11 cellular contexts compared by ENCODE assay signal in the genomic region with DNA sequence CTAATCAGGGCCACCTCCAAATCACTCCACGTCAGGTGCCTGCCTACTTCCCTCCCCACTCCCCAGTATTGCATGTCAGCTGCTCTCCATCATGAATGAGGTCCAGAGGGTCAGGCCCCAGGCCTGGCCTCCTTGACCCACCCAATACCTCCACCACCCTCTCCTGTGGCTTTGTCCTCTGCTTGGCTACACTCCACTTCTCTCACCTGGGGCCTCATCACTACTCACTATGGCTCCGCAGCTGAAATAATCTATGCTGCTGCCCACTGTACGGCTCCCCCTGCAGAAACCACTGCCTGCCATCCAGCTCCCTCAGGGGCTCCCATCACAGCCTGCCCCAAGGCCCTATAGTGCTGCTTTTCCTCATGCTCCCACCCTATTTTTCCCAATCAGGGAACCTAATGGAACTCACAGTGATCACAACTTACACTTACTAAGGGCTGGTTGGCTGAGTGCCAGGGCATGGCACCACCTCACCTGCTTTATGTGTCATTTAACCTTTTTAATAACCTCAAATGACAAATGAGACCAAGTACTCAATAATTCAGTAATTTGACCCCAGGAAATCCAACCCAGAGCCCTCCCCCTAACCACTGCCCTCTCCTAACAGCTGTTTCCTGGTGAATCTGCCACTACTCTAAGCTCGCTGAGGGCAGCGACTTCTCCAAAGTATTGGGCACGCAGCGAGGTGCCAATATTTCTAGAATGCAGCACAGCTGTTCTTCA. TPM values are rescaled to one million over a fixed set of nuclear protein-coding genes. Genes with fewer than 3 reads are reported as not detected.
DNase-seq lines count a peak whose midpoint lies in the region; ATAC-seq and TF ChIP-seq lines count a peak whose summit lies in the region.
"Had no signal": no experiment of that assay in that cellular context is flagged by ENCODE, and none has a peak within 500 bp of the region (broad histone marks: within the 10 kb centered on the region; RNA-seq: fewer than 3 reads in every experiment).

No MANE protein-coding gene starts in this region.

- H4K20me1 ChIP-seq in OCI-LY1 (ENCODE audit: insufficient read depth, low read length) (no peaks in the 10 kb centered on the region), MM.1S (ENCODE audit: insufficient read depth, low read length) (no peaks in the 10 kb centered on the region)

- H3K9me3 ChIP-seq in OCI-LY1 (ENCODE audit: low read length) (no peaks in the 10 kb centered on the region), MM.1S (replicated peaks; ENCODE audit: insufficient read depth, low read length) (no peaks in the 10 kb centered on the region)
- H3K9me3 ChIP-seq: sigmoid colon had no signal

- peaks cover 9% of the 10 kb centered on the region for H3K27me3 Mint-ChIP-seq in activated CD8-positive, alpha-beta memory T cell treated with anti-CD3 and anti-CD28 coated beads, Interleukin-2, amount 10 ng/mL, durations not matched to agents 7 days and 5 days
- peaks cover 4% of the 10 kb centered on the region for H3K27me3 Mint-ChIP-seq in glutamatergic neuron (ENCODE audit: unreplicated experiment)
- H3K27me3 Mint-ChIP-seq in stimulated activated naive CD8-positive, alpha-beta T cell treated with anti-CD3 and anti-CD28 coated beads, Interleukin-15, amount 100 ng/mL, for 72 hours = peaks cover 15% of the 10 kb centered on the region

- peaks cover 3% of the 10 kb centered on the region for H3K36me3 Mint-ChIP-seq in activated CD8-positive, alpha-beta memory T cell treated with anti-CD3 and anti-CD28 coated beads, Interleukin-2, amount 10 ng/mL, durations not matched to agents 7 days and 5 days
- H3K36me3 Mint-ChIP-seq in glutamatergic neuron (ENCODE audit: unreplicated experiment) = no peaks in the 10 kb centered on the region

- H3K9me2 ChIP-seq in OCI-LY1 (ENCODE audit: low read depth, low read length) (no peaks in the 10 kb centered on the region), MM.1S (replicated peaks; ENCODE audit: insufficient read depth, low read length) (no peaks in the 10 kb centered on the region)

- DNase-seq in activated CD8-positive, alpha-beta memory T cell treated with anti-CD3 and anti-CD28 coated beads, Interleukin-2, amount 50 U/mL, for 48 hours = peak; percentile 51
- DNase-seq in activated CD8-positive, alpha-beta memory T cell treated with anti-CD3 and anti-CD28 coated beads, Interleukin-2, amount 10 ng/mL, durations not matched to agents 7 days and 5 days = no peak
- DNase-seq in glutamatergic neuron (no peak), caudate nucleus (lab: John Stamatoyannopoulos, UW) (no peak), HCEC 1CT (no peak), MM.1S (no peak)
- DNase-seq in stimulated activated naive CD8-positive, alpha-beta T cell treated with anti-CD3 and anti-CD28 coated beads, Interleukin-15, amount 100 ng/mL, for 72 hours = no peak
- DNase-seq: sigmoid colon had no signal

- H3K79me2 ChIP-seq in OCI-LY1 (ENCODE audit: insufficient read depth, low read length) (no peaks in the 10 kb centered on the region), MM.1S (ENCODE audit: low read length) (peaks cover 50% of the 10 kb centered on the region)

- H3K27ac ChIP-seq in OCI-LY1 (ENCODE audit: low read depth, low read length, poor library complexity, severe bottlenecking) (peak overlapping the region; percentile 6), caudate nucleus (ENCODE audit: low read depth, low read length) (no peak overlapping the region), MM.1S (ENCODE audit: low read length) (no peak overlapping the region)

- H2AFZ ChIP-seq in OCI-LY1 (ENCODE audit: low read length) = no peak overlapping the region
- no peak overlapping the region for H2AFZ ChIP-seq in MM.1S (ENCODE audit: low read length)

- H3K4me1 Mint-ChIP-seq in activated CD8-positive, alpha-beta memory T cell treated with anti-CD3 and anti-CD28 coated beads, Interleukin-2, amount 10 ng/mL, durations not matched to agents 7 days and 5 days = peaks cover 43% of the 10 kb centered on the region
- peaks cover 22% of the 10 kb centered on the region for H3K4me1 Mint-ChIP-seq in glutamatergic neuron (ENCODE audit: low read depth, unreplicated experiment)
- H3K4me1 Mint-ChIP-seq in stimulated activated naive CD8-positive, alpha-beta T cell treated with anti-CD3 and anti-CD28 coated beads, Interleukin-15, amount 100 ng/mL, for 72 hours = peaks cover 72% of the 10 kb centered on the region

- no peak for ATAC-seq in activated CD8-positive, alpha-beta memory T cell treated with anti-CD3 and anti-CD28 coated beads, Interleukin-2, amount 10 ng/mL, durations not matched to agents 7 days and 5 days
- ATAC-seq in stimulated activated naive CD8-positive, alpha-beta T cell treated with anti-CD3 and anti-CD28 coated beads, Interleukin-15, amount 100 ng/mL, for 72 hours = no peak
- ATAC-seq: activated naive CD4-positive, alpha-beta T cell treated with anti-CD3 and anti-CD28 coated beads, Interleukin-2, amount 50 U/mL, for 72 hours had no signal

- CTCF ChIA-PET in activated CD8-positive, alpha-beta memory T cell treated with anti-CD3 and anti-CD28 coated beads, Interleukin-2, amount 10 ng/mL, durations not matched to agents 7 days and 5 days (lab: Charles Lee) = interaction anchor here (0.8 to 5.7 kb wide), 9 partner anchors 11 to 241 kb away, joined by 3 to 37 read pairs (median 4); no protein-coding TSS in a partner anchor

- no peak overlapping the region for H3K4me3 Mint-ChIP-seq in activated CD8-positive, alpha-beta memory T cell treated with anti-CD3 and anti-CD28 coated beads, Interleukin-2, amount 10 ng/mL, durations not matched to agents 7 days and 5 days
- peak overlapping the region; percentile 98 for H3K4me3 Mint-ChIP-seq in glutamatergic neuron (ENCODE audit: unreplicated experiment)
- no peak overlapping the region for H3K4me3 Mint-ChIP-seq in stimulated activated naive CD8-positive, alpha-beta T cell treated with anti-CD3 and anti-CD28 coated beads, Interleukin-15, amount 100 ng/mL, for 72 hours

- peaks cover 2% of the 10 kb centered on the region; the same call in 1 of the 2 replicates for H3K36me3 ChIP-seq in OCI-LY1 (ENCODE audit: insufficient read depth, low read length)
- no peaks in the 10 kb centered on the region for H3K36me3 ChIP-seq in MM.1S (replicated peaks; ENCODE audit: insufficient read depth, low read length)

- TF ChIP-seq CTCF in OCI-LY1 (IDR thresholded peaks at IDR 0.05; ENCODE audit: low read length) (no peak), glutamatergic neuron (IDR thresholded peaks at IDR 0.05; ENCODE audit: partially characterized antibody, unreplicated experiment) (no peak), MM.1S (IDR thresholded peaks at IDR 0.05; ENCODE audit: low read length) (no peak)

- no peak overlapping the region for H3K27ac Mint-ChIP-seq in activated CD8-positive, alpha-beta memory T cell treated with anti-CD3 and anti-CD28 coated beads, Interleukin-2, amount 10 ng/mL, durations not matched to agents 7 days and 5 days
- peak overlapping the region; percentile 66 for H3K27ac Mint-ChIP-seq in glutamatergic neuron (ENCODE audit: unreplicated experiment)
- H3K27ac Mint-ChIP-seq in stimulated activated naive CD8-positive, alpha-beta T cell treated with anti-CD3 and anti-CD28 coated beads, Interleukin-15, amount 100 ng/mL, for 72 hours = peak overlapping the region; percentile 3 to 19
- H3K27ac Mint-ChIP-seq: T-helper 1 cell treated with Interleukin-12 subunit alpha and Interleukin-12 subunit beta and Interleukin-4 antibody, amounts not matched to agents 30 μg/mL and 1 μg/mL, for 36 hours had no signal

- H3K4me1 ChIP-seq in OCI-LY1 (ENCODE audit: insufficient read depth, low read length, severe bottlenecking) = peaks cover 33% of the 10 kb centered on the region
- peaks cover 29% of the 10 kb centered on the region for H3K4me1 ChIP-seq in MM.1S (ENCODE audit: low read length)

- no peaks in the 10 kb centered on the region for H3K9me3 Mint-ChIP-seq in activated CD8-positive, alpha-beta memory T cell treated with anti-CD3 and anti-CD28 coated beads, Interleukin-2, amount 10 ng/mL, durations not matched to agents 7 days and 5 days (ENCODE audit: low read depth)
- H3K9me3 Mint-ChIP-seq in glutamatergic neuron (ENCODE audit: unreplicated experiment) = peaks cover 13% of the 10 kb centered on the region
- no peaks in the 10 kb centered on the region for H3K9me3 Mint-ChIP-seq in stimulated activated naive CD8-positive, alpha-beta T cell treated with anti-CD3 and anti-CD28 coated beads, Interleukin-15, amount 100 ng/mL, for 72 hours
- H3K9me3 Mint-ChIP-seq: activated naive CD4-positive, alpha-beta T cell treated with anti-CD3 and anti-CD28 coated beads, Interleukin-2, amount 50 U/mL, for 72 hours; T-helper 1 cell treated with Interleukin-12 subunit alpha and Interleukin-12 subunit beta and Interleukin-4 antibody, amounts not matched to agents 30 μg/mL and 1 μg/mL, for 36 hours had no signal

- no peak overlapping the region; the same call in 1 of the 2 replicates for H3K4me2 ChIP-seq in OCI-LY1 (ENCODE audit: low read length)
- H3K4me2 ChIP-seq in MM.1S (ENCODE audit: low read depth, low read length) = no peak overlapping the region

- H3K9ac ChIP-seq in OCI-LY1 (ENCODE audit: low read length) (no peak overlapping the region), MM.1S (ENCODE audit: low read length) (no peak overlapping the region)

- H3K27me3 ChIP-seq in OCI-LY1 (ENCODE audit: insufficient read depth, low read length) = no peaks in the 10 kb centered on the region
- no peaks in the 10 kb centered on the region for H3K27me3 ChIP-seq in MM.1S (replicated peaks; ENCODE audit: insufficient read depth, low read length)
- H3K27me3 ChIP-seq: sigmoid colon had no signal

- H3K4me3 ChIP-seq in OCI-LY1 (ENCODE audit: low read depth, low read length, poor library complexity, severe bottlenecking) (no peak overlapping the region), MM.1S (ENCODE audit: low read length) (no peak overlapping the region)

- no peaks in the 10 kb centered on the region for H3F3A ChIP-seq in OCI-LY1 (ENCODE audit: insufficient read depth, low read length)
- H3F3A ChIP-seq in MM.1S (ENCODE audit: insufficient read depth, low read length) = peaks cover 12% of the 10 kb centered on the region

RNA-seq across cellular contexts. Expression of a gene that starts 2.3 kb away (rescaled TPM):
- total RNA-seq in activated CD8-positive, alpha-beta memory T cell treated with anti-CD3 and anti-CD28 coated beads, Interleukin-2, amount 10 ng/mL, durations not matched to agents 7 days and 5 days = 10 to 100 TPM; 28.8 to 32.0 TPM
- total RNA-seq in glutamatergic neuron (ENCODE audit: unreplicated experiment) = 44.6 TPM

RNA-seq across cellular contexts. Expression of a gene that starts 2.4 kb away (rescaled TPM):
- 1 to 10 TPM; 1.9 to 8.3 TPM for total RNA-seq in activated CD8-positive, alpha-beta memory T cell treated with anti-CD3 and anti-CD28 coated beads, Interleukin-2, amount 10 ng/mL, durations not matched to agents 7 days and 5 days
- total RNA-seq in glutamatergic neuron (ENCODE audit: unreplicated experiment) = 7.8 TPM

RNA-seq across cellular contexts. Expression of a gene that starts 48.3 kb away (rescaled TPM):
- 10 to 100 TPM; 15.6 to 20.2 TPM for total RNA-seq in activated CD8-positive, alpha-beta memory T cell treated with anti-CD3 and anti-CD28 coated beads, Interleukin-2, amount 10 ng/mL, durations not matched to agents 7 days and 5 days
- 11.1 TPM for total RNA-seq in glutamatergic neuron (ENCODE audit: unreplicated experiment)

RNA-seq across cellular contexts. Expression of a gene that starts 53.3 kb away (rescaled TPM):
- total RNA-seq in activated CD8-positive, alpha-beta memory T cell treated with anti-CD3 and anti-CD28 coated beads, Interleukin-2, amount 10 ng/mL, durations not matched to agents 7 days and 5 days = 10 to 100 TPM; 25.7 to 34.5 TPM
- total RNA-seq in glutamatergic neuron (ENCODE audit: unreplicated experiment) = 64.3 TPM

RNA-seq across cellular contexts. Expression of a gene that starts 53.4 kb away (rescaled TPM):
- total RNA-seq in activated CD8-positive, alpha-beta memory T cell treated with anti-CD3 and anti-CD28 coated beads, Interleukin-2, amount 10 ng/mL, durations not matched to agents 7 days and 5 days = under 1 TPM; 0.03 to 0.05 TPM
- total RNA-seq in glutamatergic neuron (ENCODE audit: unreplicated experiment) = 0.78 TPM
